In genomic region chr16:66152841-66153525, GRCh38 we compare ENCODE assay signal across 1 cellular context.
TF ChIP-seq lines count a peak whose summit lies in the region.

No MANE protein-coding gene starts in this region.

TF ChIP-seq in H1, 55 proteins besides CTCF, POLR2A, EP300 and RAD21:
- TF ChIP-seq BACH1 (IDR thresholded peaks at IDR 0.05; ENCODE audit: low read length) = no peak
- no peak for TF ChIP-seq GTF2F1 (IDR thresholded peaks at IDR 0.05; ENCODE audit: borderline replicate concordance, low read depth, low read length)
- no peak for TF ChIP-seq SAP30 (IDR thresholded peaks at IDR 0.05; ENCODE audit: insufficient read depth, insufficient replicate concordance, low read length)
- TF ChIP-seq KDM4A (IDR thresholded peaks at IDR 0.05; ENCODE audit: low read depth, low read length, severe bottlenecking) = no peak
- no peak for TF ChIP-seq CBX8 (IDR thresholded peaks at IDR 0.05; ENCODE audit: borderline replicate concordance, low read depth, low read length)
- no peak for TF ChIP-seq KDM5A (IDR thresholded peaks at IDR 0.05; ENCODE audit: low read length)
